Comparison of ENCODE assay signal across 7 cellular contexts in the genomic region with DNA sequence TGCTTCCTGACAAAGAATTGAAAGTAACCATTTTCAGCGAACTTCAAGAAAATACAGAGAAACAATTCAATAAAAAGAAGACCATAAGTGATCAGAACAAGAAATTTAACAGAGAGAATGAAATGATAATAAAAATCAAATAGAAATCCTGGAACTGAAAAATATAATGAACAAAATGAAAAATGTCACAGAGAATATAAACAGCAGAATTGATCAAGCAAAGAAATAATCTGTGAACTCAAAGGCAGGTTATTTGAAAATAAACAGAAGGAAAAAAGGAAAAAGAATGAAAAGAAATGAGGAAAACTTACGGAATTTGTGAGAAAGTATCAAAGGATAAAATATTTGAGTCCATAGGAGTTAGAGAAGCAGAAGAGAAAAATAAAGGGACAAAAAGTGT.
"Had no signal": no experiment of that assay in that cellular context is flagged by ENCODE, and none has a peak within 500 bp of the region (broad histone marks: within the 10 kb centered on the region; RNA-seq: fewer than 3 reads in every experiment).

No MANE protein-coding gene starts in this region.

- FAIRE-seq: HTR-8/SVneo had no signal

- H2AFZ ChIP-seq: GM23248 had no signal

- H3K9me3 ChIP-seq: HAP-1 had no signal

- ATAC-seq: HCT116 had no signal

- H3K4me3 ChIP-seq: GM23248, HAP-1 had no signal

- H3K27ac Mint-ChIP-seq: IgD-negative memory B cell had no signal

- H3K4me1 ChIP-seq: HAP-1 had no signal

- H3K9ac ChIP-seq: GM23248 had no signal

- H3K4me3 Mint-ChIP-seq: IgD-negative memory B cell had no signal

- H3K36me3 ChIP-seq: HAP-1 had no signal

- H3K27ac ChIP-seq: GM23248 had no signal

- DNase-seq: GM23248, GOT3, H7 had no signal
